ENCODE assay signal across 2 cellular contexts in genomic region chr11:73998846-73999575, GRCh38.
TF ChIP-seq lines count a peak whose summit lies in the region.

No MANE protein-coding gene starts in this region.

TF ChIP-seq in GM12878, 131 proteins besides CTCF, POLR2A, EP300 and RAD21:
- TF ChIP-seq IRF4 (IDR thresholded peaks at IDR 0.05; ENCODE audit: low read depth, low read length), result no peak
- no peak for TF ChIP-seq HDAC6 (IDR thresholded peaks at IDR 0.05; ENCODE audit: unreplicated experiment)
- TF ChIP-seq, protein P1, sequence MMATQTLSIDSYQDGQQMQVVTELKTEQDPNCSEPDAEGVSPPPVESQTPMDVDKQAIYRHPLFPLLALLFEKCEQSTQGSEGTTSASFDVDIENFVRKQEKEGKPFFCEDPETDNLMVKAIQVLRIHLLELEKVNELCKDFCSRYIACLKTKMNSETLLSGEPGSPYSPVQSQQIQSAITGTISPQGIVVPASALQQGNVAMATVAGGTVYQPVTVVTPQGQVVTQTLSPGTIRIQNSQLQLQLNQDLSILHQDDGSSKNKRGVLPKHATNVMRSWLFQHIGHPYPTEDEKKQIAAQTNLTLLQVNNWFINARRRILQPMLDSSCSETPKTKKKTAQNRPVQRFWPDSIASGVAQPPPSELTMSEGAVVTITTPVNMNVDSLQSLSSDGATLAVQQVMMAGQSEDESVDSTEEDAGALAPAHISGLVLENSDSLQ (IDR thresholded peaks at IDR 0.05), result peak; percentile 44; the same call in 1 of the 2 replicates
- TF ChIP-seq RELA (IDR thresholded peaks at IDR 0.05; ENCODE audit: borderline replicate concordance, partially characterized antibody), result no peak
- peak; percentile 3; the same call in 1 of the 2 replicates for TF ChIP-seq CREM (IDR thresholded peaks at IDR 0.05; ENCODE audit: low read depth)
- TF ChIP-seq, protein P2, sequence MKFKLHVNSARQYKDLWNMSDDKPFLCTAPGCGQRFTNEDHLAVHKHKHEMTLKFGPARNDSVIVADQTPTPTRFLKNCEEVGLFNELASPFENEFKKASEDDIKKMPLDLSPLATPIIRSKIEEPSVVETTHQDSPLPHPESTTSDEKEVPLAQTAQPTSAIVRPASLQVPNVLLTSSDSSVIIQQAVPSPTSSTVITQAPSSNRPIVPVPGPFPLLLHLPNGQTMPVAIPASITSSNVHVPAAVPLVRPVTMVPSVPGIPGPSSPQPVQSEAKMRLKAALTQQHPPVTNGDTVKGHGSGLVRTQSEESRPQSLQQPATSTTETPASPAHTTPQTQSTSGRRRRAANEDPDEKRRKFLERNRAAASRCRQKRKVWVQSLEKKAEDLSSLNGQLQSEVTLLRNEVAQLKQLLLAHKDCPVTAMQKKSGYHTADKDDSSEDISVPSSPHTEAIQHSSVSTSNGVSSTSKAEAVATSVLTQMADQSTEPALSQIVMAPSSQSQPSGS (IDR thresholded peaks at IDR 0.05; ENCODE audit: low read length), result no peak
- TF ChIP-seq, protein P3, sequence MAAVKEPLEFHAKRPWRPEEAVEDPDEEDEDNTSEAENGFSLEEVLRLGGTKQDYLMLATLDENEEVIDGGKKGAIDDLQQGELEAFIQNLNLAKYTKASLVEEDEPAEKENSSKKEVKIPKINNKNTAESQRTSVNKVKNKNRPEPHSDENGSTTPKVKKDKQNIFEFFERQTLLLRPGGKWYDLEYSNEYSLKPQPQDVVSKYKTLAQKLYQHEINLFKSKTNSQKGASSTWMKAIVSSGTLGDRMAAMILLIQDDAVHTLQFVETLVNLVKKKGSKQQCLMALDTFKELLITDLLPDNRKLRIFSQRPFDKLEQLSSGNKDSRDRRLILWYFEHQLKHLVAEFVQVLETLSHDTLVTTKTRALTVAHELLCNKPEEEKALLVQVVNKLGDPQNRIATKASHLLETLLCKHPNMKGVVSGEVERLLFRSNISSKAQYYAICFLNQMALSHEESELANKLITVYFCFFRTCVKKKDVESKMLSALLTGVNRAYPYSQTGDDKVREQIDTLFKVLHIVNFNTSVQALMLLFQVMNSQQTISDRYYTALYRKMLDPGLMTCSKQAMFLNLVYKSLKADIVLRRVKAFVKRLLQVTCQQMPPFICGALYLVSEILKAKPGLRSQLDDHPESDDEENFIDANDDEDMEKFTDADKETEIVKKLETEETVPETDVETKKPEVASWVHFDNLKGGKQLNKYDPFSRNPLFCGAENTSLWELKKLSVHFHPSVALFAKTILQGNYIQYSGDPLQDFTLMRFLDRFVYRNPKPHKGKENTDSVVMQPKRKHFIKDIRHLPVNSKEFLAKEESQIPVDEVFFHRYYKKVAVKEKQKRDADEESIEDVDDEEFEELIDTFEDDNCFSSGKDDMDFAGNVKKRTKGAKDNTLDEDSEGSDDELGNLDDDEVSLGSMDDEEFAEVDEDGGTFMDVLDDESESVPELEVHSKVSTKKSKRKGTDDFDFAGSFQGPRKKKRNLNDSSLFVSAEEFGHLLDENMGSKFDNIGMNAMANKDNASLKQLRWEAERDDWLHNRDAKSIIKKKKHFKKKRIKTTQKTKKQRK (IDR thresholded peaks at IDR 0.05; ENCODE audit: low read depth, low read length), result no peak
- TF ChIP-seq NFIC (IDR thresholded peaks at IDR 0.05; ENCODE audit: low read depth, low read length), result no peak
- no peak for TF ChIP-seq DPF2 (IDR thresholded peaks at IDR 0.05)
- no peak for TF ChIP-seq RB1 (IDR thresholded peaks at IDR 0.05; ENCODE audit: borderline replicate concordance)

TF ChIP-seq in GM23338, 12 proteins besides CTCF, POLR2A, EP300 and RAD21:
- TF ChIP-seq ZNF331 (CRISPR knock-in tag; IDR thresholded peaks at IDR 0.05; ENCODE audit: low read depth) (no peak), POLR2AphosphoS5 (IDR thresholded peaks at IDR 0.05; ENCODE audit: low read depth) (no peak), NANOG (IDR thresholded peaks at IDR 0.05; ENCODE audit: borderline replicate concordance) (no peak), JUNB (IDR thresholded peaks at IDR 0.05; ENCODE audit: unreplicated experiment) (no peak), EZH2 (IDR thresholded peaks at IDR 0.05; ENCODE audit: low read depth, unreplicated experiment) (no peak), ZNF114 (CRISPR knock-in tag; IDR thresholded peaks at IDR 0.05) (no peak), CREB1 (CRISPR knock-in tag; IDR thresholded peaks at IDR 0.05; ENCODE audit: low read depth) (no peak), STAT1 (IDR thresholded peaks at IDR 0.05; ENCODE audit: unreplicated experiment) (no peak), REST (IDR thresholded peaks at IDR 0.05; ENCODE audit: unreplicated experiment) (no peak)
- TF ChIP-seq, protein P4, sequence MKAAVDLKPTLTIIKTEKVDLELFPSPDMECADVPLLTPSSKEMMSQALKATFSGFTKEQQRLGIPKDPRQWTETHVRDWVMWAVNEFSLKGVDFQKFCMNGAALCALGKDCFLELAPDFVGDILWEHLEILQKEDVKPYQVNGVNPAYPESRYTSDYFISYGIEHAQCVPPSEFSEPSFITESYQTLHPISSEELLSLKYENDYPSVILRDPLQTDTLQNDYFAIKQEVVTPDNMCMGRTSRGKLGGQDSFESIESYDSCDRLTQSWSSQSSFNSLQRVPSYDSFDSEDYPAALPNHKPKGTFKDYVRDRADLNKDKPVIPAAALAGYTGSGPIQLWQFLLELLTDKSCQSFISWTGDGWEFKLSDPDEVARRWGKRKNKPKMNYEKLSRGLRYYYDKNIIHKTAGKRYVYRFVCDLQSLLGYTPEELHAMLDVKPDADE (IDR thresholded peaks at IDR 0.05), result no peak
- TF ChIP-seq, protein P5, sequence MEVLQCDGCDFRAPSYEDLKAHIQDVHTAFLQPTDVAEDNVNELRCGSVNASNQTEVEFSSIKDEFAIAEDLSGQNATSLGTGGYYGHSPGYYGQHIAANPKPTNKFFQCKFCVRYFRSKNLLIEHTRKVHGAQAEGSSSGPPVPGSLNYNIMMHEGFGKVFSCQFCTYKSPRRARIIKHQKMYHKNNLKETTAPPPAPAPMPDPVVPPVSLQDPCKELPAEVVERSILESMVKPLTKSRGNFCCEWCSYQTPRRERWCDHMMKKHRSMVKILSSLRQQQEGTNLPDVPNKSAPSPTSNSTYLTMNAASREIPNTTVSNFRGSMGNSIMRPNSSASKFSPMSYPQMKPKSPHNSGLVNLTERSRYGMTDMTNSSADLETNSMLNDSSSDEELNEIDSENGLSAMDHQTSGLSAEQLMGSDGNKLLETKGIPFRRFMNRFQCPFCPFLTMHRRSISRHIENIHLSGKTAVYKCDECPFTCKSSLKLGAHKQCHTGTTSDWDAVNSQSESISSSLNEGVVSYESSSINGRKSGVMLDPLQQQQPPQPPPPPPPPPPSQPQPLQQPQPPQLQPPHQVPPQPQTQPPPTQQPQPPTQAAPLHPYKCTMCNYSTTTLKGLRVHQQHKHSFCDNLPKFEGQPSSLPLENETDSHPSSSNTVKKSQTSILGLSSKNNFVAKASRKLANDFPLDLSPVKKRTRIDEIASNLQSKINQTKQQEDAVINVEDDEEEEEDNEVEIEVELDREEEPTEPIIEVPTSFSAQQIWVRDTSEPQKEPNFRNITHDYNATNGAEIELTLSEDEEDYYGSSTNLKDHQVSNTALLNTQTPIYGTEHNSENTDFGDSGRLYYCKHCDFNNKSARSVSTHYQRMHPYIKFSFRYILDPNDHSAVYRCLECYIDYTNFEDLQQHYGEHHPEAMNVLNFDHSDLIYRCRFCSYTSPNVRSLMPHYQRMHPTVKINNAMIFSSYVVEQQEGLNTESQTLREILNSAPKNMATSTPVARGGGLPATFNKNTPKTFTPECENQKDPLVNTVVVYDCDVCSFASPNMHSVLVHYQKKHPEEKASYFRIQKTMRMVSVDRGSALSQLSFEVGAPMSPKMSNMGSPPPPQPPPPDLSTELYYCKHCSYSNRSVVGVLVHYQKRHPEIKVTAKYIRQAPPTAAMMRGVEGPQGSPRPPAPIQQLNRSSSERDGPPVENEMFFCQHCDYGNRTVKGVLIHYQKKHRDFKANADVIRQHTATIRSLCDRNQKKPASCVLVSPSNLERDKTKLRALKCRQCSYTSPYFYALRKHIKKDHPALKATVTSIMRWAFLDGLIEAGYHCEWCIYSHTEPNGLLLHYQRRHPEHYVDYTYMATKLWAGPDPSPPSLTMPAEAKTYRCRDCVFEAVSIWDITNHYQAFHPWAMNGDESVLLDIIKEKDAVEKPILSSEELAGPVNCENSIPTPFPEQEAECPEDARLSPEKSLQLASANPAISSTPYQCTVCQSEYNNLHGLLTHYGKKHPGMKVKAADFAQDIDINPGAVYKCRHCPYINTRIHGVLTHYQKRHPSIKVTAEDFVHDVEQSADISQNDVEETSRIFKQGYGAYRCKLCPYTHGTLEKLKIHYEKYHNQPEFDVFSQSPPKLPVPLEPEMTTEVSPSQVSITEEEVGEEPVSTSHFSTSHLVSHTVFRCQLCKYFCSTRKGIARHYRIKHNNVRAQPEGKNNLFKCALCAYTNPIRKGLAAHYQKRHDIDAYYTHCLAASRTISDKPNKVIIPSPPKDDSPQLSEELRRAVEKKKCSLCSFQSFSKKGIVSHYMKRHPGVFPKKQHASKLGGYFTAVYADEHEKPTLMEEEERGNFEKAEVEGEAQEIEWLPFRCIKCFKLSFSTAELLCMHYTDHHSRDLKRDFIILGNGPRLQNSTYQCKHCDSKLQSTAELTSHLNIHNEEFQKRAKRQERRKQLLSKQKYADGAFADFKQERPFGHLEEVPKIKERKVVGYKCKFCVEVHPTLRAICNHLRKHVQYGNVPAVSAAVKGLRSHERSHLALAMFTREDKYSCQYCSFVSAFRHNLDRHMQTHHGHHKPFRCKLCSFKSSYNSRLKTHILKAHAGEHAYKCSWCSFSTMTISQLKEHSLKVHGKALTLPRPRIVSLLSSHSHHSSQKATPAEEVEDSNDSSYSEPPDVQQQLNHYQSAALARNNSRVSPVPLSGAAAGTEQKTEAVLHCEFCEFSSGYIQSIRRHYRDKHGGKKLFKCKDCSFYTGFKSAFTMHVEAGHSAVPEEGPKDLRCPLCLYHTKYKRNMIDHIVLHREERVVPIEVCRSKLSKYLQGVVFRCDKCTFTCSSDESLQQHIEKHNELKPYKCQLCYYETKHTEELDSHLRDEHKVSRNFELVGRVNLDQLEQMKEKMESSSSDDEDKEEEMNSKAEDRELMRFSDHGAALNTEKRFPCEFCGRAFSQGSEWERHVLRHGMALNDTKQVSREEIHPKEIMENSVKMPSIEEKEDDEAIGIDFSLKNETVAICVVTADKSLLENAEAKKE (CRISPR knock-in tag; IDR thresholded peaks at IDR 0.05), result no peak
